In genomic region chr5:41212935-41213334, GRCh38 we compare ENCODE assay signal across 1 cellular context.
TF ChIP-seq lines count a peak whose summit lies in the region.

No MANE protein-coding gene starts in this region.

TF ChIP-seq in HepG2, 621 proteins besides CTCF, POLR2A, EP300 and RAD21 (continued from another document):
- TF ChIP-seq ZNF781 (CRISPR knock-in tag; IDR thresholded peaks at IDR 0.05; ENCODE audit: borderline replicate concordance, not compliant biosample characterization) (no peak), NPAS2 (CRISPR knock-in tag; IDR thresholded peaks at IDR 0.05; ENCODE audit: borderline replicate concordance) (no peak), HOXA9 (CRISPR knock-in tag; IDR thresholded peaks at IDR 0.05; ENCODE audit: borderline replicate concordance) (no peak), ASH2L (IDR thresholded peaks at IDR 0.05; ENCODE audit: insufficient read length, low read depth, low read length) (no peak), SIX1 (CRISPR knock-in tag; IDR thresholded peaks at IDR 0.05; ENCODE audit: borderline replicate concordance) (peak; percentile 79; the same call in 1 of the 2 replicates), ZKSCAN1 (IDR thresholded peaks at IDR 0.05; ENCODE audit: low read length) (no peak), AHDC1 (CRISPR knock-in tag; IDR thresholded peaks at IDR 0.05; ENCODE audit: borderline replicate concordance) (peak; percentile 47; the same call in 1 of the 2 replicates), SOX6 (IDR thresholded peaks at IDR 0.05) (no peak), SOX6 (CRISPR knock-in tag; IDR thresholded peaks at IDR 0.05) (peak; percentile 36; the same call in 1 of the 2 replicates), SIX4 (CRISPR knock-in tag; IDR thresholded peaks at IDR 0.05) (peak; percentile 64; the same call in 1 of the 2 replicates), PCBP1 (IDR thresholded peaks at IDR 0.05; ENCODE audit: borderline replicate concordance, low read depth, low read length) (no peak)
